Comparison of ENCODE assay signal across 9 cellular contexts in the genomic region with DNA sequence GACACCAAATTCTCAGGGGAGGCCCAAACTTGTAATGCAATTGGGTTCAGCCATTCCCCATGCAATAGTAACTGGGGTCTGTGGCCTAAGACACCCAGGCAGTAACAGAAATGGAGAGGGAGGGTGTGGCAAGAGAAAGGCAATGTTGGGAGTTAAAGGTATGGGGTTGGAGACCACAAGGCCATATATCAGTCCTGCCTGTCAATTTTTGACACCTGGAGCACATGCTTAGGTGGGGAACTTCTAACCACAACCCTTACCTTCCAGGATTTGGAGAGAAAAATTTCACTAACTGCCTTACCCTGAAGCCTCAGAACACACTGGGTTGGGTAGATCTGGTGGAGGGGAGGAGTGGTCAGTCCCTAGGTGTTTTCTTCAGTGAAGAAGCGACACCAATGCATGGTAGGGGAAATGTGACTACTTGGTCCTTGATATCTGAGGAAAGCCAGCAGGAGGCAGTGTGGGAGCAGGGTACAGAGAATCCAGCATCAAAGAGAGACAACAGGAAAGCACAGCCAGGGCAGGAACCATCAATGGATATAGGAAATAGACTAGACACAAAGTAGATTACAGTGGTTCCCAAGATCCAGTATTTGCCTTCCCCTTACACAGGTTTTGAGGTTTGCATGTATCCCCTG. TPM values are rescaled to one million over a fixed set of nuclear protein-coding genes. Genes with fewer than 3 reads are reported as not detected.
DNase-seq lines count a peak whose midpoint lies in the region; ATAC-seq and TF ChIP-seq lines count a peak whose summit lies in the region.
"Had no signal": no experiment of that assay in that cellular context is flagged by ENCODE, and none has a peak within 500 bp of the region (broad histone marks: within the 10 kb centered on the region; RNA-seq: fewer than 3 reads in every experiment).

No MANE protein-coding gene starts in this region.

- no peaks in the 10 kb centered on the region for H3K27me3 Mint-ChIP-seq in WTC11 (ENCODE audit: low read depth)
- H3K27me3 Mint-ChIP-seq: activated naive CD8-positive, alpha-beta T cell had no signal

- H3K27ac Mint-ChIP-seq in WTC11: no peak overlapping the region
- H3K27ac Mint-ChIP-seq: activated naive CD8-positive, alpha-beta T cell had no signal

- POLR2A ChIA-PET in WTC11 (lab: Charles Lee): no interaction called here

- DNase-seq in SKM-1 treated with dmso at 0.1 percent for 144 hours (lab: John Stamatoyannopoulos, UW; ENCODE audit: unreplicated experiment) (peak; percentile 29), SKM-1 (lab: John Stamatoyannopoulos, UW; ENCODE audit: unreplicated experiment) (no peak), WTC11 (ENCODE audit: low spot score) (peak; percentile 46), SIG-M5 (lab: John Stamatoyannopoulos, UW) (no peak), SHP77 treated with DMSO at 0.1 percent for 48 hours (lab: John Stamatoyannopoulos, UW) (no peak), NCI-H1436 (lab: John Stamatoyannopoulos, UW) (no peak)
- peak; percentile 39 for DNase-seq in effector CD8-positive, alpha-beta T cell (lab: John Stamatoyannopoulos, UW)
- DNase-seq in stimulated activated CD4-positive, alpha-beta T cell treated with anti-CD3 and anti-CD28 coated beads, Interleukin-1b, Interleukin-23, amount 100 ng/mL, for 4 hours (ENCODE audit: low read depth in 2 of 2): peak; percentile 27 to 52

- H3K9me3 Mint-ChIP-seq in WTC11: no peaks in the 10 kb centered on the region

- CTCF ChIA-PET in WTC11 (lab: Charles Lee): interaction anchor here (0.6 to 1.0 kb wide), 2 partner anchors 19 to 45 kb away, joined by 3 read pairs; a partner anchor contains a TSS

- no peak for TF ChIP-seq CTCF in WTC11 (IDR thresholded peaks at IDR 0.05)

- H3K4me3 Mint-ChIP-seq in WTC11: no peak overlapping the region
- H3K4me3 Mint-ChIP-seq: activated naive CD8-positive, alpha-beta T cell had no signal

- peak; percentile 56; the same call in 1 of the 2 replicates for ATAC-seq in WTC11

- H3K4me1 Mint-ChIP-seq in WTC11: peaks cover 6% of the 10 kb centered on the region; the same call in 1 of the 2 replicates

- peaks cover 18% of the 10 kb centered on the region for H3K36me3 Mint-ChIP-seq in WTC11

TF ChIP-seq in WTC11, 78 proteins besides CTCF, POLR2A, EP300 and RAD21:
- TF ChIP-seq, protein P1, sequence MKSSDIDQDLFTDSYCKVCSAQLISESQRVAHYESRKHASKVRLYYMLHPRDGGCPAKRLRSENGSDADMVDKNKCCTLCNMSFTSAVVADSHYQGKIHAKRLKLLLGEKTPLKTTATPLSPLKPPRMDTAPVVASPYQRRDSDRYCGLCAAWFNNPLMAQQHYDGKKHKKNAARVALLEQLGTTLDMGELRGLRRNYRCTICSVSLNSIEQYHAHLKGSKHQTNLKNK (CRISPR knock-in tag; IDR thresholded peaks at IDR 0.05): no peak
- TF ChIP-seq ZNF416 (CRISPR knock-in tag; IDR thresholded peaks at IDR 0.05) (no peak), ZBTB21 (CRISPR knock-in tag; IDR thresholded peaks at IDR 0.05; ENCODE audit: borderline replicate concordance) (no peak), ZNF232 (CRISPR knock-in tag; IDR thresholded peaks at IDR 0.05) (no peak), SMAD3 (CRISPR knock-in tag; IDR thresholded peaks at IDR 0.05; ENCODE audit: borderline replicate concordance) (no peak), ETV6 (CRISPR knock-in tag; IDR thresholded peaks at IDR 0.05) (no peak), GTF2I (CRISPR knock-in tag; conservative IDR thresholded peaks at IDR 0.05) (no peak), TEAD4 (CRISPR knock-in tag; IDR thresholded peaks at IDR 0.05) (no peak), CREM (CRISPR knock-in tag; IDR thresholded peaks at IDR 0.05) (no peak), ZNF317 (CRISPR knock-in tag; IDR thresholded peaks at IDR 0.05; ENCODE audit: borderline replicate concordance, low read depth) (no peak)
- TF ChIP-seq, protein P2, sequence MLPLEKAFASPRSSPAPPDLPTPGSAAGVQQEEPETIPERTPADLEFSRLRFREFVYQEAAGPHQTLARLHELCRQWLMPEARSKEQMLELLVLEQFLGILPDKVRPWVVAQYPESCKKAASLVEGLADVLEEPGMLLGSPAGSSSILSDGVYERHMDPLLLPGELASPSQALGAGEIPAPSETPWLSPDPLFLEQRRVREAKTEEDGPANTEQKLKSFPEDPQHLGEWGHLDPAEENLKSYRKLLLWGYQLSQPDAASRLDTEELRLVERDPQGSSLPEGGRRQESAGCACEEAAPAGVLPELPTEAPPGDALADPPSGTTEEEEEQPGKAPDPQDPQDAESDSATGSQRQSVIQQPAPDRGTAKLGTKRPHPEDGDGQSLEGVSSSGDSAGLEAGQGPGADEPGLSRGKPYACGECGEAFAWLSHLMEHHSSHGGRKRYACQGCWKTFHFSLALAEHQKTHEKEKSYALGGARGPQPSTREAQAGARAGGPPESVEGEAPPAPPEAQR (CRISPR knock-in tag; IDR thresholded peaks at IDR 0.05): no peak
- TF ChIP-seq, protein P3, sequence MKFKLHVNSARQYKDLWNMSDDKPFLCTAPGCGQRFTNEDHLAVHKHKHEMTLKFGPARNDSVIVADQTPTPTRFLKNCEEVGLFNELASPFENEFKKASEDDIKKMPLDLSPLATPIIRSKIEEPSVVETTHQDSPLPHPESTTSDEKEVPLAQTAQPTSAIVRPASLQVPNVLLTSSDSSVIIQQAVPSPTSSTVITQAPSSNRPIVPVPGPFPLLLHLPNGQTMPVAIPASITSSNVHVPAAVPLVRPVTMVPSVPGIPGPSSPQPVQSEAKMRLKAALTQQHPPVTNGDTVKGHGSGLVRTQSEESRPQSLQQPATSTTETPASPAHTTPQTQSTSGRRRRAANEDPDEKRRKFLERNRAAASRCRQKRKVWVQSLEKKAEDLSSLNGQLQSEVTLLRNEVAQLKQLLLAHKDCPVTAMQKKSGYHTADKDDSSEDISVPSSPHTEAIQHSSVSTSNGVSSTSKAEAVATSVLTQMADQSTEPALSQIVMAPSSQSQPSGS (CRISPR knock-in tag; IDR thresholded peaks at IDR 0.05; ENCODE audit: borderline replicate concordance, low read depth): no peak
TF ChIP-seq in WTC11: peak in this region for 0.

RNA-seq across cellular contexts. Expression of a gene that starts 6.8 kb away (rescaled TPM):
- total RNA-seq in WTC11 (2021): 16.3 to 18.4 TPM (median 17.3 TPM) in 3 replicates

RNA-seq across cellular contexts. Expression of a gene that starts 18.9 kb away (rescaled TPM):
- total RNA-seq in WTC11 (2021): 37.5 to 42.4 TPM (median 38.9 TPM) in 3 replicates

RNA-seq across cellular contexts. Expression of a gene that starts 19.3 kb away (rescaled TPM):
- 40.3 to 50.8 TPM (median 43.8 TPM) in 3 replicates for total RNA-seq in WTC11 (2021)

RNA-seq across cellular contexts. Expression of a gene that starts 39.6 kb away (rescaled TPM):
- 23.0 to 33.6 TPM (median 23.0 TPM) in 3 replicates for total RNA-seq in WTC11 (2021)

Comparison
In these comparisons a context has a peak if more than half of its experiments do, and no peak if none do; other contexts are left out.
1. DNase-seq: peak in SKM-1 treated with dmso at 0.1 percent for 144 hours (single experiment), WTC11 (single experiment), effector CD8-positive, alpha-beta T cell (single experiment) and stimulated activated CD4-positive, alpha-beta T cell treated with anti-CD3 and anti-CD28 coated beads, Interleukin-1b, Interleukin-23, amount 100 ng/mL, for 4 hours (2 of 2); none in SKM-1 (single experiment), SIG-M5 (single experiment), SHP77 treated with DMSO at 0.1 percent for 48 hours (single experiment) and NCI-H1436 (single experiment).